In genomic region chr19:10112895-10113591, GRCh38 we compare ENCODE assay signal across 1 cellular context.
A peak's percentile ranks its signal among the peaks of the same experiment; 100 is the strongest.
TF ChIP-seq lines count a peak whose summit lies in the region.

No MANE protein-coding gene starts in this region.

TF ChIP-seq in H1, 55 proteins besides CTCF, POLR2A, EP300 and RAD21:
- no peak for TF ChIP-seq BRCA1 (IDR thresholded peaks at IDR 0.05; ENCODE audit: low read depth, low read length)
- no peak for TF ChIP-seq RBBP5 (IDR thresholded peaks at IDR 0.05; ENCODE audit: borderline replicate concordance, low read depth, low read length)
- TF ChIP-seq E2F6 (IDR thresholded peaks at IDR 0.05) = peak; percentile 93
- TF ChIP-seq SRF (IDR thresholded peaks at IDR 0.05; ENCODE audit: low read depth, low read length) = no peak
- no peak for TF ChIP-seq RNF2 (IDR thresholded peaks at IDR 0.05; ENCODE audit: borderline replicate concordance, low read depth, low read length, missing control alignments, poor library complexity, severe bottlenecking)
- TF ChIP-seq YY1 (IDR thresholded peaks at IDR 0.05; ENCODE audit: low read depth, low read length) = 0 out of 2 replicates have a peak, but pooled peaks have one; percentile 10
- TF ChIP-seq KDM5A (IDR thresholded peaks at IDR 0.05; ENCODE audit: low read length) = no peak
- 0 out of 2 replicates have a peak, but pooled peaks have one; percentile 46 for TF ChIP-seq TCF12 (IDR thresholded peaks at IDR 0.05; ENCODE audit: low read depth, low read length)
- TF ChIP-seq PHF8 (conservative IDR thresholded peaks at IDR 0.05; ENCODE audit: low read depth, low read length) = no peak
- no peak for TF ChIP-seq HDAC2 (IDR thresholded peaks at IDR 0.05; ENCODE audit: borderline replicate concordance in 1 of 2, low read depth in 2 of 2, low read length in 2 of 2)
- peak; percentile 84 for TF ChIP-seq MAX (IDR thresholded peaks at IDR 0.05)
- TF ChIP-seq SAP30 (IDR thresholded peaks at IDR 0.05; ENCODE audit: insufficient read depth, insufficient replicate concordance, low read length) = no peak
- TF ChIP-seq NANOG (IDR thresholded peaks at IDR 0.05; ENCODE audit: insufficient read depth, low read depth, low read length, poor library complexity, severe bottlenecking) = no peak
- TF ChIP-seq GABPA (IDR thresholded peaks at IDR 0.05; ENCODE audit: borderline replicate concordance, insufficient read depth, low read length) = 0 out of 2 replicates have a peak, but pooled peaks have one; percentile 58
- no peak for TF ChIP-seq SP1 (IDR thresholded peaks at IDR 0.05; ENCODE audit: low read depth, low read length)
- TF ChIP-seq KDM1A (IDR thresholded peaks at IDR 0.05; ENCODE audit: borderline replicate concordance, low read length) = no peak
- no peak for TF ChIP-seq SUZ12 (IDR thresholded peaks at IDR 0.05; ENCODE audit: low read length)
- no peak for TF ChIP-seq SIRT6 (IDR thresholded peaks at IDR 0.05; ENCODE audit: low read length)
- TF ChIP-seq ASH2L (IDR thresholded peaks at IDR 0.05; ENCODE audit: low read length) = no peak
- no peak for TF ChIP-seq POU5F1 (IDR thresholded peaks at IDR 0.05; ENCODE audit: low read depth, low read length)
- TF ChIP-seq CEBPB (IDR thresholded peaks at IDR 0.05; ENCODE audit: low read depth, low read length) = no peak
- TF ChIP-seq TEAD4 (IDR thresholded peaks at IDR 0.05; ENCODE audit: low read depth, low read length) = no peak
- peak; percentile 91 for TF ChIP-seq RXRA (IDR thresholded peaks at IDR 0.05; ENCODE audit: insufficient read depth, low read depth, low read length)
- no peak for TF ChIP-seq FOSL1 (IDR thresholded peaks at IDR 0.05; ENCODE audit: insufficient read depth, low read depth, low read length)
- TF ChIP-seq BCL11A (IDR thresholded peaks at IDR 0.05; ENCODE audit: low read depth in 2 of 2, low read length in 2 of 2) = no peak
